Comparison of ENCODE assay signal across 8 cellular contexts in genomic region chr6:42984924-42985475, GRCh38. TPM values are rescaled to one million over a fixed set of nuclear protein-coding genes. Genes with fewer than 3 reads are reported as not detected.
DNase-seq lines count a peak whose midpoint lies in the region; ATAC-seq, FAIRE-seq and TF ChIP-seq lines count a peak whose summit lies in the region.

No MANE protein-coding gene starts in this region.

- peaks cover 6% of the 10 kb centered on the region for H3K36me3 ChIP-seq in BE2C
- H3K36me3 ChIP-seq in KOPT-K1 (ENCODE audit: insufficient read depth, low read length): peaks cover 33% of the 10 kb centered on the region

- H3K36me3 Mint-ChIP-seq in stimulated activated naive CD8-positive, alpha-beta T cell treated with anti-CD3 and anti-CD28 coated beads, Interleukin-15, Interleukin-2, amounts not matched to agents 100 ng/mL and 50 ng/mL, for 24 hours (ENCODE audit: low read depth): peaks cover 23% of the 10 kb centered on the region

- H3K4me3 ChIP-seq in BE2C (ENCODE audit: low read depth, low read length): peak overlapping the region; percentile 81

- no peak for TF ChIP-seq CTCF in BE2C (IDR thresholded peaks at IDR 0.05; ENCODE audit: low read depth, low read length)

- H3K9me3 ChIP-seq in BE2C: no peaks in the 10 kb centered on the region
- H3K9me3 ChIP-seq in KOPT-K1 (ENCODE audit: insufficient read depth, low read length, poor library complexity, severe bottlenecking): no peaks in the 10 kb centered on the region

- H3K27me3 ChIP-seq in BE2C: no peaks in the 10 kb centered on the region

- H3K4me3 Mint-ChIP-seq in stimulated activated naive CD8-positive, alpha-beta T cell treated with anti-CD3 and anti-CD28 coated beads, Interleukin-15, Interleukin-2, amounts not matched to agents 100 ng/mL and 50 ng/mL, for 24 hours: peak overlapping the region; percentile 90

- no peak for ATAC-seq in HG02798 (IDR thresholded peaks at IDR 0.05; ENCODE audit: poor library complexity, unreplicated experiment)
- ATAC-seq in left lobe of liver: no peak

- FAIRE-seq in GM19239 (lab: Jason Lieb, UNC): no peak

- no peaks in the 10 kb centered on the region for H3K9me3 Mint-ChIP-seq in stimulated activated naive CD8-positive, alpha-beta T cell treated with anti-CD3 and anti-CD28 coated beads, Interleukin-15, Interleukin-2, amounts not matched to agents 100 ng/mL and 50 ng/mL, for 24 hours

- no peaks in the 10 kb centered on the region for H3K27me3 Mint-ChIP-seq in stimulated activated naive CD8-positive, alpha-beta T cell treated with anti-CD3 and anti-CD28 coated beads, Interleukin-15, Interleukin-2, amounts not matched to agents 100 ng/mL and 50 ng/mL, for 24 hours

- peaks cover 47% of the 10 kb centered on the region for H3K4me1 Mint-ChIP-seq in stimulated activated naive CD8-positive, alpha-beta T cell treated with anti-CD3 and anti-CD28 coated beads, Interleukin-15, Interleukin-2, amounts not matched to agents 100 ng/mL and 50 ng/mL, for 24 hours (ENCODE audit: low read depth)

- H3K27ac Mint-ChIP-seq in stimulated activated naive CD8-positive, alpha-beta T cell treated with anti-CD3 and anti-CD28 coated beads, Interleukin-15, Interleukin-2, amounts not matched to agents 100 ng/mL and 50 ng/mL, for 24 hours: peak overlapping the region; percentile 80

- H3K27ac ChIP-seq in KOPT-K1 (ENCODE audit: low read depth, low read length, poor library complexity, severe bottlenecking) (peak overlapping the region; percentile 70), angular gyrus (ENCODE audit: low read depth, low read length) (peak overlapping the region; percentile 62)

- no peaks in the 10 kb centered on the region for H3K4me1 ChIP-seq in BE2C

- no peak for DNase-seq in BE2C
- DNase-seq in iPS-NIHi7 (ENCODE audit: extremely low spot score): peak; percentile 54
- DNase-seq in GM19239 (ENCODE audit: insufficient read length, low spot score): no peak
- DNase-seq in left lobe of liver (ENCODE audit: low spot score): no peak

RNA-seq across cellular contexts. Expression of gene PPP2R5D, which starts 0.6 kb away (rescaled TPM):
- polyA plus RNA-seq in BE2C (2012; ENCODE audit: insufficient read depth, insufficient read length, low read depth): 63.3 TPM
- 14.8 TPM for total RNA-seq in left lobe of liver

RNA-seq across cellular contexts. Expression of gene PEX6, which starts 6.0 kb away (rescaled TPM):
- polyA plus RNA-seq in BE2C (2012; ENCODE audit: insufficient read depth, insufficient read length, low read depth): 23.2 TPM
- total RNA-seq in left lobe of liver: 25.4 TPM

RNA-seq across cellular contexts. Expression of gene GNMT, which starts 24.4 kb away (rescaled TPM):
- polyA plus RNA-seq in BE2C (2012; ENCODE audit: insufficient read depth, insufficient read length, low read depth): 0.42 TPM
- 467 TPM for total RNA-seq in left lobe of liver

RNA-seq across cellular contexts. Expression of gene MEA1, which starts 28.7 kb away (rescaled TPM):
- polyA plus RNA-seq in BE2C (2012; ENCODE audit: insufficient read depth, insufficient read length, low read depth): 153 TPM
- 20.2 TPM for total RNA-seq in left lobe of liver

RNA-seq across cellular contexts. Expression of gene KLHDC3, which starts 29.0 kb away (rescaled TPM):
- polyA plus RNA-seq in BE2C (2012; ENCODE audit: insufficient read depth, insufficient read length, low read depth): 125 TPM
- total RNA-seq in left lobe of liver: 42.5 TPM
